Comparison of ENCODE assay signal across 12 cellular contexts in genomic region chr1:155646307-155646706, GRCh38. TPM values are rescaled to one million over a fixed set of nuclear protein-coding genes. Genes with fewer than 3 reads are reported as not detected.
DNase-seq lines count a peak whose midpoint lies in the region; ATAC-seq and TF ChIP-seq lines count a peak whose summit lies in the region.
"Had no signal": no experiment of that assay in that cellular context is flagged by ENCODE, and none has a peak within 500 bp of the region (broad histone marks: within the 10 kb centered on the region; RNA-seq: fewer than 3 reads in every experiment).

No MANE protein-coding gene starts in this region.

- peak overlapping the region; percentile 55 for H3K27ac ChIP-seq in ACC112 (ENCODE audit: low read depth, low read length)
- 0 out of 2 replicates have a peak overlapping the region, but pooled peaks have one; percentile 16 for H3K27ac ChIP-seq in HL-60 (replicated peaks)
- H3K27ac ChIP-seq in ascending aorta, result peak overlapping the region; percentile 70
- peak overlapping the region; percentile 34 for H3K27ac ChIP-seq in right cardiac atrium (ENCODE audit: low read length)

- H3K9me3 ChIP-seq in ascending aorta (peaks cover 0 to 10% of the 10 kb centered on the region in 2 donors), right cardiac atrium (ENCODE audit: control insufficient read depth, low read length) (peaks cover 3% of the 10 kb centered on the region)

- ATAC-seq in right cardiac atrium, result peak; percentile 27 to 30
- no peak for ATAC-seq in GM18907 (IDR thresholded peaks at IDR 0.05; ENCODE audit: unreplicated experiment)
- no peak for ATAC-seq in HG03571 (IDR thresholded peaks at IDR 0.05; ENCODE audit: unreplicated experiment)
- ATAC-seq: activated T-cell treated with anti-CD3 and anti-CD28 coated beads, Interleukin-2, amount 50 U/mL, for 4 hours; stimulated activated naive CD8-positive, alpha-beta T cell treated with anti-CD3 and anti-CD28 coated beads, Interleukin-15, amount 100 ng/mL, for 72 hours had no signal

- no peak for TF ChIP-seq CTCF in HL-60 (IDR thresholded peaks at IDR 0.05; ENCODE audit: insufficient read depth, low read length)
- no peak for TF ChIP-seq CTCF in ascending aorta (IDR thresholded peaks at IDR 0.05)

- 59% methylated on average over 2 of the region's 2 CpGs for WGBS in right cardiac atrium

- no peaks in the 10 kb centered on the region for H3K27me3 ChIP-seq in ACC112 (ENCODE audit: insufficient read depth, low read length)
- no peaks in the 10 kb centered on the region for H3K27me3 ChIP-seq in HL-60 (ENCODE audit: insufficient read depth, poor library complexity, severe bottlenecking)
- no peaks in the 10 kb centered on the region for H3K27me3 ChIP-seq in ascending aorta
- H3K27me3 ChIP-seq in right cardiac atrium (ENCODE audit: control insufficient read depth, insufficient read depth), result no peaks in the 10 kb centered on the region

- no peaks in the 10 kb centered on the region for H3K79me2 ChIP-seq in ACC112 (ENCODE audit: control insufficient read depth, insufficient read depth, low read length, unreplicated experiment)

- peaks cover 28% of the 10 kb centered on the region for H3K4me1 ChIP-seq in ACC112 (ENCODE audit: control insufficient read depth, insufficient read depth, low read length, unreplicated experiment)
- peaks cover 7 to 19% of the 10 kb centered on the region in 2 donors for H3K4me1 ChIP-seq in ascending aorta
- H3K4me1 ChIP-seq in right cardiac atrium (ENCODE audit: control insufficient read depth, insufficient read depth, low read length), result peaks cover 3% of the 10 kb centered on the region

- intact Hi-C loops in ascending aorta (cut with DNase I) (no loop called here), right cardiac atrium (cut with DNase I) (no loop called here)

- DNase-seq in HL-60 (ENCODE audit: low read depth in 1 of 2, low spot score in 1 of 2) (peak; percentile 28 to 74), ascending aorta (ENCODE audit: low spot score in 2 of 2) (peak in 1 of 2 donors; percentile 65), right cardiac atrium (peak in 2 of 3 donors; percentile 63 to 71)
- DNase-seq in activated CD8-positive, alpha-beta memory T cell treated with anti-CD3 and anti-CD28 coated beads, Interleukin-2, amount 50 U/mL, for 4 hours, result no peak
- no peak for DNase-seq in stimulated activated CD4-positive, alpha-beta T cell treated with anti-CD3 and anti-CD28 coated beads, Interleukin-2, amount 100 ng/mL, for 48 hours
- DNase-seq: activated T-cell treated with anti-CD3 and anti-CD28 coated beads, Interleukin-2, amount 50 U/mL, for 4 hours; NCI-H2029 treated with DMSO at 0.1 percent for 48 hours; stimulated activated CD4-positive, alpha-beta T cell treated with anti-CD3 and anti-CD28 coated beads, Interleukin-1b, Interleukin-23, amount 100 ng/mL, for 48 hours; stimulated activated naive CD8-positive, alpha-beta T cell treated with anti-CD3 and anti-CD28 coated beads, Interleukin-15, amount 100 ng/mL, for 72 hours had no signal

- H3K4me3 ChIP-seq in ACC112 (ENCODE audit: low read depth, low read length) (peak overlapping the region; percentile 50), HL-60 (replicated peaks; ENCODE audit: insufficient read depth, low read length) (no peak overlapping the region), ascending aorta (no peak overlapping the region), right cardiac atrium (ENCODE audit: low read length) (no peak overlapping the region)

- no peak overlapping the region for H2AFZ ChIP-seq in ACC112 (ENCODE audit: low read length, unreplicated experiment)

- H3K36me3 ChIP-seq in ACC112 (ENCODE audit: insufficient read depth, low read length), result peaks cover 28% of the 10 kb centered on the region; the same call in 1 of the 2 replicates
- H3K36me3 ChIP-seq in ascending aorta, result no peaks in the 10 kb centered on the region

RNA-seq across cellular contexts. Expression of gene MSTO1, which starts 36.3 kb away (rescaled TPM):
- 8.6 TPM for total RNA-seq in ascending aorta
- 10 to 100 TPM; 13.5 to 28.2 (median 16.8) TPM for total RNA-seq in right cardiac atrium
- 11.5 TPM for polyA plus RNA-seq in right cardiac atrium

RNA-seq across cellular contexts. Expression of gene YY1AP1, which starts 42.3 kb away (rescaled TPM):
- total RNA-seq in ascending aorta (24.2 TPM), right cardiac atrium (10 to 100 TPM; 65.7 to 96.9 (median 71.8) TPM)
- 31.9 TPM for polyA plus RNA-seq in right cardiac atrium

RNA-seq across cellular contexts. Expression of gene DAP3, which starts 42.6 kb away (rescaled TPM):
- total RNA-seq in ascending aorta (47.4 TPM), right cardiac atrium (10 to 100 TPM; 83.5 to 91.6 (median 87.7) TPM)
- polyA plus RNA-seq in right cardiac atrium, result 91.9 TPM

Comparison
In these comparisons a context has a peak if more than half of its experiments do, and no peak if none do; other contexts are left out.
1. H3K27ac ChIP-seq: peak in every context shown above with its lines; median percentile 70 in ascending aorta; 55 in ACC112; 34 in right cardiac atrium; 16 in HL-60.
2. DNase-seq: peak in HL-60 (2 of 2) and right cardiac atrium (2 of 3); none in activated CD8-positive, alpha-beta memory T cell treated with anti-CD3 and anti-CD28 coated beads, Interleukin-2, amount 50 U/mL, for 4 hours (single experiment) and stimulated activated CD4-positive, alpha-beta T cell treated with anti-CD3 and anti-CD28 coated beads, Interleukin-2, amount 100 ng/mL, for 48 hours (0 of 2).
3. ATAC-seq: peak in right cardiac atrium (2 of 2); none in GM18907 (single experiment) and HG03571 (single experiment).